ENCODE assay signal across 33 cellular contexts in genomic region chr3:97795951-97796350, GRCh38. TPM values are rescaled to one million over a fixed set of nuclear protein-coding genes. Genes with fewer than 3 reads are reported as not detected.
DNase-seq lines count a peak whose midpoint lies in the region; ATAC-seq, FAIRE-seq and TF ChIP-seq lines count a peak whose summit lies in the region.
"Had no signal": no experiment of that assay in that cellular context is flagged by ENCODE, and none has a peak within 500 bp of the region (broad histone marks: within the 10 kb centered on the region; RNA-seq: fewer than 3 reads in every experiment).

No MANE protein-coding gene starts in this region.

- no peak overlapping the region for H3K9ac ChIP-seq in astrocyte (ENCODE audit: low read length)
- no peak overlapping the region for H3K9ac ChIP-seq in trophoblast cell (ENCODE audit: low read length)
- H3K9ac ChIP-seq: BLaER1; BLaER1 treated with 17β-estradiol and CSF1 and Interleukin-3, amounts not matched to agents 10 nM and 100 nM had no signal

- H3K23ac ChIP-seq in trophoblast cell (ENCODE audit: low read length): no peak overlapping the region

- FAIRE-seq in astrocyte (lab: Jason Lieb, UNC): peak; percentile 17
- FAIRE-seq: A204.1, A549, D721Med had no signal

- no peak overlapping the region for H3K14ac ChIP-seq in trophoblast cell (ENCODE audit: low read length)

- no peak overlapping the region for H4K91ac ChIP-seq in trophoblast cell (ENCODE audit: low read depth, low read length)

- no peaks in the 10 kb centered on the region for H3K4me1 Mint-ChIP-seq in astrocyte (ENCODE audit: low read depth, unreplicated experiment)
- H3K4me1 Mint-ChIP-seq: B cell; CD14-positive monocyte; CD4-positive, alpha-beta memory T cell; CD4-positive, CD25-positive, alpha-beta regulatory T cell; CD8-positive, alpha-beta memory T cell had no signal

- H2AK5ac ChIP-seq in trophoblast cell (ENCODE audit: low read length): no peak overlapping the region

- no peak overlapping the region for H3K18ac ChIP-seq in trophoblast cell (ENCODE audit: low read length)

- no peak overlapping the region for H3K27ac Mint-ChIP-seq in astrocyte (ENCODE audit: unreplicated experiment)
- H3K27ac Mint-ChIP-seq: B cell; CD14-positive monocyte; CD4-positive, alpha-beta T cell; CD8-positive, alpha-beta memory T cell; CD8-positive, alpha-beta T cell had no signal

- no peak overlapping the region for H2BK5ac ChIP-seq in trophoblast cell (ENCODE audit: low read depth, low read length, poor library complexity)

- H3K4me2 ChIP-seq in astrocyte (ENCODE audit: low read length): no peak overlapping the region
- no peak overlapping the region for H3K4me2 ChIP-seq in trophoblast cell (ENCODE audit: low read length)
- H3K4me2 ChIP-seq: A549; BLaER1; BLaER1 treated with 17β-estradiol and CSF1 and Interleukin-3, amounts not matched to agents 10 nM and 100 nM had no signal

- no peaks in the 10 kb centered on the region for H3K27me3 Mint-ChIP-seq in astrocyte (ENCODE audit: low read depth, unreplicated experiment)
- H3K27me3 Mint-ChIP-seq: B cell; CD4-positive, alpha-beta memory T cell; CD4-positive, alpha-beta T cell; CD4-positive, CD25-positive, alpha-beta regulatory T cell; CD8-positive, alpha-beta memory T cell had no signal

- H3K27me3 ChIP-seq in astrocyte (ENCODE audit: insufficient read depth, low read length): no peaks in the 10 kb centered on the region
- no peaks in the 10 kb centered on the region for H3K27me3 ChIP-seq in trophoblast cell (ENCODE audit: insufficient read depth, low read length)
- H3K27me3 ChIP-seq: BE2C; BLaER1; BLaER1 treated with 17β-estradiol and CSF1 and Interleukin-3, amounts not matched to agents 10 nM and 100 nM had no signal

- H3K4me1 ChIP-seq in astrocyte (ENCODE audit: insufficient read depth, low read length): no peaks in the 10 kb centered on the region
- H3K4me1 ChIP-seq in trophoblast cell (ENCODE audit: control insufficient read depth in 1 of 2, insufficient read depth in 2 of 2, low read length in 2 of 2): no peaks in the 10 kb centered on the region
- H3K4me1 ChIP-seq: A549; BE2C; BLaER1; BLaER1 treated with 17β-estradiol and CSF1 and Interleukin-3, amounts not matched to agents 10 nM and 100 nM; Caco-2 had no signal

- H3K9me3 ChIP-seq in astrocyte (ENCODE audit: insufficient read depth, low read depth, low read length) (no peaks in the 10 kb centered on the region), trophoblast cell (ENCODE audit: insufficient read depth, low read depth, low read length) (no peaks in the 10 kb centered on the region)
- H3K9me3 ChIP-seq: A549; BE2C; BLaER1; BLaER1 treated with 17β-estradiol and CSF1 and Interleukin-3, amounts not matched to agents 10 nM and 100 nM; Caco-2 had no signal

- 100% methylated on average over 1 of the region's 4 CpGs for WGBS in trophoblast cell (ENCODE audit: extremely low coverage, insufficient coverage, insufficient read length)

- H3K79me2 ChIP-seq in astrocyte (ENCODE audit: insufficient read depth, low read length) (no peaks in the 10 kb centered on the region), trophoblast cell (ENCODE audit: control insufficient read depth, insufficient read depth, low read length, poor library complexity) (no peaks in the 10 kb centered on the region)

- H2AFZ ChIP-seq in astrocyte (ENCODE audit: low read depth, low read length) (no peak overlapping the region), trophoblast cell (ENCODE audit: insufficient read depth, low read length, poor library complexity) (no peak overlapping the region)

- no peak overlapping the region for H4K8ac ChIP-seq in trophoblast cell (ENCODE audit: low read depth, low read length)

- H3K4ac ChIP-seq in trophoblast cell (ENCODE audit: low read depth, low read length): no peak overlapping the region

- no peaks in the 10 kb centered on the region for H3K9me3 Mint-ChIP-seq in astrocyte (ENCODE audit: unreplicated experiment)
- H3K9me3 Mint-ChIP-seq: CD14-positive monocyte; CD4-positive, alpha-beta memory T cell; CD4-positive, alpha-beta T cell; CD4-positive, CD25-positive, alpha-beta regulatory T cell; CD8-positive, alpha-beta memory T cell; CD8-positive, alpha-beta T cell had no signal

- DNase-seq in astrocyte (ENCODE audit: low read depth) (no peak), trophoblast cell (peak; percentile 33 to 93), NCI-H226 (no peak)
- DNase-seq: 8988T; ACHN; AML-193; BE2C; C1 segment of cervical spinal cord; Caco-2; Calu3; CD4-positive, alpha-beta memory T cell; CD4-positive, alpha-beta T cell; CD4-positive, CD25-positive, alpha-beta regulatory T cell; CD8-positive, alpha-beta memory T cell; CD8-positive, alpha-beta T cell; COR-L47; DMS 273 treated with DMSO at 0.1 percent for 48 hours; DMS153; DMS53; DMS79; DMS79 treated with DMSO at 0.1 percent for 48 hours; DND-41; EL had no signal

- no peak for ATAC-seq in GM21367 (IDR thresholded peaks at IDR 0.05; ENCODE audit: unreplicated experiment)
- ATAC-seq: A549; CD8-positive, alpha-beta T cell had no signal

- no peak for TF ChIP-seq CTCF in astrocyte (IDR thresholded peaks at IDR 0.05; ENCODE audit: insufficient read depth, low read depth, low read length)

- no peaks in the 10 kb centered on the region for H3K36me3 ChIP-seq in astrocyte (ENCODE audit: insufficient read depth, low read length)
- no peaks in the 10 kb centered on the region for H3K36me3 ChIP-seq in trophoblast cell (ENCODE audit: control insufficient read depth in 1 of 2, insufficient read depth in 2 of 2, low read length in 2 of 2)
- H3K36me3 ChIP-seq: BLaER1; BLaER1 treated with 17β-estradiol and CSF1 and Interleukin-3, amounts not matched to agents 10 nM and 100 nM had no signal

- no peak overlapping the region for H2BK12ac ChIP-seq in trophoblast cell (ENCODE audit: low read length)

- H2BK120ac ChIP-seq in trophoblast cell (ENCODE audit: insufficient read depth, low read length, poor library complexity): no peak overlapping the region

- H3K4me3 ChIP-seq in astrocyte (ENCODE audit: insufficient read depth, low read depth, low read length): no peak overlapping the region
- no peak overlapping the region for H3K4me3 ChIP-seq in trophoblast cell (ENCODE audit: low read depth, low read length)
- H3K4me3 ChIP-seq: A549; BLaER1; BLaER1 treated with 17β-estradiol and CSF1 and Interleukin-3, amounts not matched to agents 10 nM and 100 nM had no signal

- no peak overlapping the region for H3K4me3 Mint-ChIP-seq in astrocyte (ENCODE audit: unreplicated experiment)
- H3K4me3 Mint-ChIP-seq: B cell; CD14-positive monocyte; CD4-positive, alpha-beta memory T cell; CD4-positive, alpha-beta T cell; CD4-positive, CD25-positive, alpha-beta regulatory T cell; CD8-positive, alpha-beta memory T cell; CD8-positive, alpha-beta T cell had no signal

- no peaks in the 10 kb centered on the region for H4K20me1 ChIP-seq in astrocyte (ENCODE audit: insufficient read depth, low read length)
- H4K20me1 ChIP-seq: BLaER1; BLaER1 treated with 17β-estradiol and CSF1 and Interleukin-3, amounts not matched to agents 10 nM and 100 nM had no signal

- no peak overlapping the region for H3K27ac ChIP-seq in astrocyte (ENCODE audit: low read depth, low read length)
- no peak overlapping the region for H3K27ac ChIP-seq in trophoblast cell (ENCODE audit: low read depth, low read length)
- H3K27ac ChIP-seq: 22Rv1; A549; BLaER1; BLaER1 treated with 17β-estradiol and CSF1 and Interleukin-3, amounts not matched to agents 10 nM and 100 nM; C4-2B had no signal

- no peaks in the 10 kb centered on the region for H3K79me1 ChIP-seq in trophoblast cell (ENCODE audit: low read length)

- no peak overlapping the region for H4K12ac ChIP-seq in trophoblast cell (ENCODE audit: low read depth, low read length)

- H3K36me3 Mint-ChIP-seq in astrocyte (ENCODE audit: low read depth, unreplicated experiment): no peaks in the 10 kb centered on the region
- H3K36me3 Mint-ChIP-seq: CD14-positive monocyte; CD4-positive, CD25-positive, alpha-beta regulatory T cell had no signal

RNA-seq across cellular contexts. Expression of gene CRYBG3, which starts 25.9 kb away (rescaled TPM):
- total RNA-seq in astrocyte: 13.0 and 14.1 TPM in 2 replicates
- 2.9 and 3.0 TPM in 2 replicates for polyA plus RNA-seq in trophoblast cell (2013)

RNA-seq across cellular contexts. Expression of gene ARL6, which starts 31.4 kb away (rescaled TPM):
- total RNA-seq in astrocyte: 6.9 and 7.1 TPM in 2 replicates
- 3.0 and 3.5 TPM in 2 replicates for polyA plus RNA-seq in trophoblast cell (2013)

Comparison
In these comparisons a context has a peak if more than half of its experiments do, and no peak if none do; other contexts are left out.
1. DNase-seq: peak in trophoblast cell (2 of 2); none in astrocyte (single experiment) and NCI-H226 (single experiment).